In the genomic region with DNA sequence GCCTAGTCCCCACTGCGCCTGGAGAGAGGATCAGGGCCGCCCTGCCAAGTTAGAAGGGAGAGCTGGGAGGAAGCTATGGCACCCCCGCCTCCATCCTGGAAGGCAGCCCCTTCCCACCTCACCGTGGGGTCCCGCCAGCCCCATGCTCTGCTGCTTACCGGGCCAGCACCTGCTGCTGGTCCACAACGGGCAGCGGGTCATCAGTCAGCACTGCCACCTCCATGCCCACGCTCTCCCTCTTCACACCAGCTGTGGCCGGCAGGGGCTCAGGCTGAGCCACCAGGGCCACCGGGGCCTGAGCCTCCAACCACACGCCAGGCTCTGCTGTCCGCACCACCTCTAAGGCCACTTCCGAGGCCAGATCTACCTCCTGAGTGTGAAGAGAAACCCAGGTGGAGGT, we compare ENCODE assay signal across 20 cellular contexts. TPM values are rescaled to one million over a fixed set of nuclear protein-coding genes. Genes with fewer than 3 reads are reported as not detected.
DNase-seq lines count a peak whose midpoint lies in the region; ATAC-seq and TF ChIP-seq lines count a peak whose summit lies in the region.
"Had no signal": no experiment of that assay in that cellular context is flagged by ENCODE, and none has a peak within 500 bp of the region (broad histone marks: within the 10 kb centered on the region; RNA-seq: fewer than 3 reads in every experiment).

No MANE protein-coding gene starts in this region.

- H3K4me3 ChIP-seq in left ventricle myocardium inferior (peak overlapping the region; percentile 67), osteoblast (ENCODE audit: insufficient read depth, low read length) (no peak overlapping the region), tibial artery (peak overlapping the region; percentile 21 to 34), SJCRH30 (no peak overlapping the region)
- H3K4me3 ChIP-seq: colonic mucosa, pancreas, thoracic aorta had no signal

- H3K9me3 ChIP-seq in left ventricle myocardium inferior (replicated peaks) (no peaks in the 10 kb centered on the region), osteoblast (ENCODE audit: low read depth, low read length) (no peaks in the 10 kb centered on the region), tibial artery (no peaks in the 10 kb centered on the region), SJCRH30 (replicated peaks) (no peaks in the 10 kb centered on the region)
- H3K9me3 ChIP-seq: colonic mucosa, pancreas, thoracic aorta had no signal

- H3K36me3 ChIP-seq in left ventricle myocardium inferior (no peaks in the 10 kb centered on the region), osteoblast (ENCODE audit: insufficient read depth, low read length) (no peaks in the 10 kb centered on the region), tibial artery (no peaks in the 10 kb centered on the region), SJCRH30 (no peaks in the 10 kb centered on the region)
- H3K36me3 ChIP-seq: colonic mucosa, pancreas, thoracic aorta had no signal

- peak overlapping the region; percentile 79 for H3K27ac ChIP-seq in cingulate gyrus (ENCODE audit: low read depth, low read length)
- peak overlapping the region; percentile 94 for H3K27ac ChIP-seq in left ventricle myocardium inferior (replicated peaks)
- no peak overlapping the region for H3K27ac ChIP-seq in osteoblast (ENCODE audit: low read depth, low read length)
- peak overlapping the region in 1 of 2 donors; percentile 16 for H3K27ac ChIP-seq in tibial artery
- no peak overlapping the region for H3K27ac ChIP-seq in SJCRH30
- H3K27ac ChIP-seq: epithelial cell of prostate had no signal

- no peaks in the 10 kb centered on the region for H4K20me1 ChIP-seq in osteoblast (ENCODE audit: insufficient read depth, low read length)

- H3K27me3 ChIP-seq in left ventricle myocardium inferior (ENCODE audit: low read depth) (no peaks in the 10 kb centered on the region), osteoblast (ENCODE audit: insufficient read depth, low read length) (no peaks in the 10 kb centered on the region), tibial artery (no peaks in the 10 kb centered on the region), SJCRH30 (no peaks in the 10 kb centered on the region)
- H3K27me3 ChIP-seq: colonic mucosa, pancreas had no signal

- H2AFZ ChIP-seq in osteoblast (ENCODE audit: low read length) = no peak overlapping the region

- intact Hi-C loops in left ventricle myocardium inferior (cut with micrococcal nuclease) = no loop called here
- intact Hi-C loops in tibial artery (cut with DNase I; ENCODE audit: low total_unique reads) = no loop called here

- no peak for DNase-seq in left ventricle myocardium inferior
- peak; percentile 54 for DNase-seq in osteoblast (ENCODE audit: insufficient read length, low spot score, missing footprints)
- no peak for DNase-seq in tibial artery
- no peak for DNase-seq in cortex of kidney (lab: John Stamatoyannopoulos, UW)
- DNase-seq in NCI-H524 (lab: John Stamatoyannopoulos, UW) = no peak
- no peak for DNase-seq in SJCRH30
- DNase-seq: colonic mucosa; DND-41; IMR-90; naive thymus-derived CD4-positive, alpha-beta T cell; NCI-H1436; NCI-H526 treated with DMSO at 0.1 percent for 48 hours; pancreas; SHP77; small intestine; stimulated activated CD4-positive, alpha-beta T cell treated with anti-CD3 and anti-CD28 coated beads, Interleukin-4, amount 100 ng/mL, for 4 hours had no signal

- H3K4me2 ChIP-seq in osteoblast (ENCODE audit: insufficient read depth, low read length) = no peak overlapping the region

- TF ChIP-seq CTCF in left ventricle myocardium inferior (IDR thresholded peaks at IDR 0.05; ENCODE audit: borderline replicate concordance) (no peak), osteoblast (IDR thresholded peaks at IDR 0.05; ENCODE audit: extremely low read depth, low read depth, low read length) (no peak), tibial artery (IDR thresholded peaks at IDR 0.05) (no peak)

- no peak for ATAC-seq in GM18519 (IDR thresholded peaks at IDR 0.05; ENCODE audit: low FRiP score, unreplicated experiment)
- ATAC-seq: naive thymus-derived CD4-positive, alpha-beta T cell had no signal

- peaks cover 48% of the 10 kb centered on the region for H3K4me1 ChIP-seq in left ventricle myocardium inferior
- no peaks in the 10 kb centered on the region for H3K4me1 ChIP-seq in osteoblast (ENCODE audit: insufficient read depth, low read length)
- no peaks in the 10 kb centered on the region for H3K4me1 ChIP-seq in tibial artery
- H3K4me1 ChIP-seq in SJCRH30 = peaks cover 9% of the 10 kb centered on the region; the same call in 1 of the 2 replicates
- H3K4me1 ChIP-seq: colonic mucosa, pancreas had no signal

- no peaks in the 10 kb centered on the region for H3K79me2 ChIP-seq in osteoblast (ENCODE audit: insufficient read depth, low read length)

RNA-seq across cellular contexts. Expression of gene DDOST, which starts 23.5 kb away (rescaled TPM):
- total RNA-seq in left ventricle myocardium inferior = 120 TPM
- 291 and 293 TPM in 2 replicates for total RNA-seq in osteoblast
- 267 and 269 TPM in 2 replicates for total RNA-seq in SJCRH30 (2014; rRNA removed; shearing (Covaris generic))

RNA-seq across cellular contexts. Expression of gene KIF17, which starts 33.2 kb away (rescaled TPM):
- total RNA-seq in left ventricle myocardium inferior (4.6 TPM), osteoblast (0.29 and 0.36 TPM in 2 replicates)
- 0.06 and 0.10 TPM in 2 replicates for total RNA-seq in SJCRH30 (2014; rRNA removed; shearing (Covaris generic))
- total RNA-seq: naive thymus-derived CD4-positive, alpha-beta T cell had no signal

RNA-seq across cellular contexts. Expression of gene SH2D5, which starts 47.9 kb away (rescaled TPM):
- total RNA-seq in left ventricle myocardium inferior = not detected
- total RNA-seq in osteoblast = 1.4 and 1.8 TPM in 2 replicates
- total RNA-seq in SJCRH30 (2014; rRNA removed; shearing (Covaris generic)) = 8.4 and 10.7 TPM in 2 replicates

RNA-seq across cellular contexts. Expression of gene PINK1, which starts 51.4 kb away (rescaled TPM):
- total RNA-seq in left ventricle myocardium inferior = 250 TPM
- total RNA-seq in osteoblast = 73.1 and 79.3 TPM in 2 replicates
- total RNA-seq in SJCRH30 (2014; rRNA removed; shearing (Covaris generic)) = 14.8 and 17.4 TPM in 2 replicates

Comparison
In these comparisons a context has a peak if more than half of its experiments do, and no peak if none do; other contexts are left out.
1. H3K27ac ChIP-seq: peak in cingulate gyrus (single experiment) and left ventricle myocardium inferior (single experiment); none in osteoblast (single experiment) and SJCRH30 (single experiment).
2. H3K4me3 ChIP-seq: peak in left ventricle myocardium inferior (single experiment) and tibial artery (2 of 2); none in osteoblast (single experiment) and SJCRH30 (single experiment).